In the genomic region with DNA sequence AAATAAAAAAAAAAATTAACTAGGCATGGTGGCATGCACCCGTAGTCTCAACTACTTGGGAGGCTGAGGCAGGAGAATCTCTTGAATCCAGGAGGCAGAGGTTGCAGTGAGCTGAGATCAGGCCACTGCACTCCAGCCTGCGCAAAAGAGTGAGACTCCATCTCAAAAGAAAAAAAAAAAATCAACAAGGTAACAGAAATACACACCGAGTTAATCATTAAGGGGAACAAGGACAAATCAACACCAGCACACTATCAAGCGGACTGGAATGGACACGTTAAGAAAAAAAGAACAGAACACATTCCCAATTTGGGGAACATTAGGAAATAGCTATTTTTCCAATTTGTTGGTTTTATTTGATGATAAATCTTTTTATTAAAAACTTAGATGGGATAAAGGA, we compare ENCODE assay signal across 17 cellular contexts. TPM values are rescaled to one million over a fixed set of nuclear protein-coding genes. Genes with fewer than 3 reads are reported as not detected.
DNase-seq lines count a peak whose midpoint lies in the region; ATAC-seq, FAIRE-seq and TF ChIP-seq lines count a peak whose summit lies in the region.
"Had no signal": no experiment of that assay in that cellular context is flagged by ENCODE, and none has a peak within 500 bp of the region (broad histone marks: within the 10 kb centered on the region; RNA-seq: fewer than 3 reads in every experiment).

No MANE protein-coding gene starts in this region.

- no peak for ATAC-seq in activated naive CD8-positive, alpha-beta T cell treated with anti-CD3 and anti-CD28 coated beads, Interleukin-2, amount 10 ng/mL, durations not matched to agents 7 days and 5 days (ENCODE audit: low read depth)
- ATAC-seq in pancreas = peak; percentile 63 to 88 (median 84)
- ATAC-seq in HG02588 (IDR thresholded peaks at IDR 0.05; ENCODE audit: unreplicated experiment) = no peak
- ATAC-seq in HG02623 (IDR thresholded peaks at IDR 0.05; ENCODE audit: unreplicated experiment) = no peak

- H3K4me3 Mint-ChIP-seq in activated naive CD8-positive, alpha-beta T cell treated with anti-CD3 and anti-CD28 coated beads, Interleukin-2, amount 10 ng/mL, durations not matched to agents 7 days and 5 days = no peak overlapping the region
- no peak overlapping the region for H3K4me3 Mint-ChIP-seq in activated naive CD8-positive, alpha-beta T cell treated with anti-CD3 and anti-CD28 coated beads for 36 hours
- H3K4me3 Mint-ChIP-seq: B cell; CD4-positive, alpha-beta T cell had no signal

- peaks cover 21% of the 10 kb centered on the region for H3K36me3 Mint-ChIP-seq in activated naive CD8-positive, alpha-beta T cell treated with anti-CD3 and anti-CD28 coated beads, Interleukin-2, amount 10 ng/mL, durations not matched to agents 7 days and 5 days
- peaks cover 23% of the 10 kb centered on the region for H3K36me3 Mint-ChIP-seq in activated naive CD8-positive, alpha-beta T cell treated with anti-CD3 and anti-CD28 coated beads for 36 hours

- no peak overlapping the region for H3K9ac ChIP-seq in kidney (ENCODE audit: low read length in 2 of 2)

- no peaks in the 10 kb centered on the region for H3K4me1 Mint-ChIP-seq in activated naive CD8-positive, alpha-beta T cell treated with anti-CD3 and anti-CD28 coated beads, Interleukin-2, amount 10 ng/mL, durations not matched to agents 7 days and 5 days
- H3K4me1 Mint-ChIP-seq in activated naive CD8-positive, alpha-beta T cell treated with anti-CD3 and anti-CD28 coated beads for 36 hours = no peaks in the 10 kb centered on the region
- H3K4me1 Mint-ChIP-seq: B cell had no signal

- FAIRE-seq in kidney (lab: Jason Lieb, UNC) = no peak
- FAIRE-seq in pancreas (lab: Jason Lieb, UNC) = no peak
- FAIRE-seq: A204.1, GM12892, H1 had no signal

- no peak for TF ChIP-seq CTCF in kidney (IDR thresholded peaks at IDR 0.05; ENCODE audit: borderline replicate concordance, extremely low read depth, insufficient read depth)
- no peak for TF ChIP-seq CTCF in pancreas (IDR thresholded peaks at IDR 0.05)

- H3K9me3 ChIP-seq in kidney (ENCODE audit: control insufficient read depth in 1 of 2, low read length in 2 of 2) (no peaks in the 10 kb centered on the region), pancreas (no peaks in the 10 kb centered on the region)
- H3K9me3 ChIP-seq: HAP-1 had no signal

- H3K27ac ChIP-seq in kidney (ENCODE audit: low read depth in 2 of 2, low read length in 2 of 2) (peak overlapping the region; percentile 26 to 47), pancreas (peak overlapping the region in 2 of 4 donors; percentile 24 to 81)

- H3K4me1 ChIP-seq in kidney (ENCODE audit: control insufficient read depth in 1 of 2, insufficient read depth in 1 of 2, low read depth in 1 of 2, low read length in 2 of 2) (peaks cover 6 to 13% of the 10 kb centered on the region in 2 donors), pancreas (peaks cover 37 to 53% (median 42%) of the 10 kb centered on the region in 3 donors)

- H3K27ac Mint-ChIP-seq in activated naive CD8-positive, alpha-beta T cell treated with anti-CD3 and anti-CD28 coated beads, Interleukin-2, amount 10 ng/mL, durations not matched to agents 7 days and 5 days = peak overlapping the region; percentile 67
- no peak overlapping the region for H3K27ac Mint-ChIP-seq in activated naive CD8-positive, alpha-beta T cell treated with anti-CD3 and anti-CD28 coated beads for 36 hours
- H3K27ac Mint-ChIP-seq: B cell; CD4-positive, alpha-beta T cell had no signal

- no peaks in the 10 kb centered on the region for H3K9me3 Mint-ChIP-seq in activated naive CD8-positive, alpha-beta T cell treated with anti-CD3 and anti-CD28 coated beads, Interleukin-2, amount 10 ng/mL, durations not matched to agents 7 days and 5 days
- no peaks in the 10 kb centered on the region for H3K9me3 Mint-ChIP-seq in activated naive CD8-positive, alpha-beta T cell treated with anti-CD3 and anti-CD28 coated beads for 36 hours
- H3K9me3 Mint-ChIP-seq: CD4-positive, alpha-beta T cell had no signal

- H3K27me3 ChIP-seq in pancreas = no peaks in the 10 kb centered on the region

- WGBS in pancreas, 2 donors = 10 to 15% methylated on average over 5 of the region's 5 CpGs

- H3K4me3 ChIP-seq in kidney (ENCODE audit: low read length in 2 of 2) (no peak overlapping the region), pancreas (no peak overlapping the region)
- H3K4me3 ChIP-seq: HAP-1 had no signal

- POLR2A ChIA-PET in activated naive CD8-positive, alpha-beta T cell treated with anti-CD3 and anti-CD28 coated beads, Interleukin-2, amount 10 ng/mL, durations not matched to agents 7 days and 5 days (lab: Charles Lee) = no interaction called here

- no peaks in the 10 kb centered on the region for H3K27me3 Mint-ChIP-seq in activated naive CD8-positive, alpha-beta T cell treated with anti-CD3 and anti-CD28 coated beads, Interleukin-2, amount 10 ng/mL, durations not matched to agents 7 days and 5 days
- no peaks in the 10 kb centered on the region for H3K27me3 Mint-ChIP-seq in activated naive CD8-positive, alpha-beta T cell treated with anti-CD3 and anti-CD28 coated beads for 36 hours
- H3K27me3 Mint-ChIP-seq: B cell; CD4-positive, alpha-beta T cell had no signal

- intact Hi-C loops in kidney (cut with DNase I) = no loop called here
- intact Hi-C loops in pancreas (cut with DNase I) = no loop called here

- DNase-seq in activated naive CD8-positive, alpha-beta T cell treated with anti-CD3 and anti-CD28 coated beads, Interleukin-2, amount 10 ng/mL, durations not matched to agents 7 days and 5 days = no peak
- no peak for DNase-seq in activated naive CD8-positive, alpha-beta T cell treated with anti-CD3 and anti-CD28 coated beads for 36 hours
- DNase-seq in kidney (no peak), pancreas (peak in 1 of 6 donors; percentile 21), COLO668 (lab: John Stamatoyannopoulos, UW; ENCODE audit: unreplicated experiment) (no peak), hepatic stellate cell (ENCODE audit: low spot score) (no peak)
- DNase-seq: C1 segment of cervical spinal cord; CD4-positive, alpha-beta T cell; DND-41; GDM1 had no signal

- H3K36me3 ChIP-seq in kidney (ENCODE audit: control insufficient read depth in 1 of 2, insufficient read depth in 2 of 2, low read length in 2 of 2) (peaks cover 9 to 34% of the 10 kb centered on the region in 2 donors), pancreas (peaks cover 0 to 6% (median 0%) of the 10 kb centered on the region in 3 donors)

RNA-seq across cellular contexts. Expression of a gene that starts 28.4 kb away (rescaled TPM):
- total RNA-seq in activated naive CD8-positive, alpha-beta T cell treated with anti-CD3 and anti-CD28 coated beads, Interleukin-2, amount 10 ng/mL, durations not matched to agents 7 days and 5 days = 100 to 1,000 TPM; 118 to 120 TPM
- 10 to 100 TPM; 58.7 to 60.8 TPM for total RNA-seq in activated naive CD8-positive, alpha-beta T cell treated with anti-CD3 and anti-CD28 coated beads for 36 hours
- 167 TPM for total RNA-seq in kidney
- 58.8 TPM for polyA plus RNA-seq in kidney (ENCODE audit: insufficient read depth, low read depth, low replicate concordance)
- 10 to 100 TPM; 69.4 to 93.2 (median 72.9) TPM for total RNA-seq in pancreas
- 10 to 100 TPM; 30.6 to 40.2 TPM for polyA plus RNA-seq in pancreas

RNA-seq across cellular contexts. Expression of a gene that starts 31.4 kb away (rescaled TPM):
- 100 to 1,000 TPM; 110 to 119 TPM for total RNA-seq in activated naive CD8-positive, alpha-beta T cell treated with anti-CD3 and anti-CD28 coated beads, Interleukin-2, amount 10 ng/mL, durations not matched to agents 7 days and 5 days
- 100 to 1,000 TPM; 128 to 134 TPM for total RNA-seq in activated naive CD8-positive, alpha-beta T cell treated with anti-CD3 and anti-CD28 coated beads for 36 hours
- total RNA-seq in kidney (26.0 TPM), pancreas (10 to 100 TPM in 3 of 6 donors, 1 to 10 TPM in 3; 4.7 to 14.0 (median 9.2) TPM)
- polyA plus RNA-seq in kidney (ENCODE audit: insufficient read depth, low read depth, low replicate concordance) (5.8 TPM), pancreas (1 to 10 TPM; 3.7 to 6.0 TPM)

Comparison
In these comparisons a context has a peak if more than half of its experiments do, and no peak if none do; other contexts are left out.
1. ATAC-seq: peak in pancreas (4 of 4); none in activated naive CD8-positive, alpha-beta T cell treated with anti-CD3 and anti-CD28 coated beads, Interleukin-2, amount 10 ng/mL, durations not matched to agents 7 days and 5 days (single experiment), HG02588 (single experiment) and HG02623 (single experiment).